Comparison of ENCODE assay signal across 32 cellular contexts in genomic region chr4:182432819-182433218, GRCh38.
"Had no signal": no experiment of that assay in that cellular context is flagged by ENCODE, and none has a peak within 500 bp of the region (broad histone marks: within the 10 kb centered on the region; RNA-seq: fewer than 3 reads in every experiment).

No MANE protein-coding gene starts in this region.

- H3K27ac ChIP-seq: adrenal gland, ascending aorta, body of pancreas, brain microvascular endothelial cell, breast epithelium, cardiac muscle cell had no signal

- DNase-seq: activated effector memory CD4-positive, alpha-beta T cell treated with anti-CD3 and anti-CD28 coated beads, Interleukin-2, amount 50 U/mL, for 16 hours; activated effector memory CD4-positive, alpha-beta T cell treated with Interleukin-2 at 50 U/mL for 16 hours; activated gamma-delta T cell; activated gamma-delta T cell treated with Interleukin-2 at 50 U/mL for 16 hours; activated naive CD4-positive, alpha-beta T cell; activated naive CD4-positive, alpha-beta T cell treated with anti-CD3 and anti-CD28 coated beads for 36 hours; activated naive CD4-positive, alpha-beta T cell treated with anti-CD3 and anti-CD28 coated beads, Interleukin-2, amount 10 ng/mL, durations not matched to agents 7 days and 5 days; activated naive CD4-positive, alpha-beta T cell treated with anti-CD3 and anti-CD28 coated beads, Interleukin-2, amount 50 U/mL, for 16 hours; activated naive CD4-positive, alpha-beta T cell treated with Interleukin-2 at 50 U/mL for 16 hours; activated naive CD8-positive, alpha-beta T cell treated with anti-CD3 and anti-CD28 coated beads for 36 hours; activated naive CD8-positive, alpha-beta T cell treated with anti-CD3 and anti-CD28 coated beads, Interleukin-2, amount 10 ng/mL, durations not matched to agents 7 days and 5 days; activated naive CD8-positive, alpha-beta T cell treated with anti-CD3 and anti-CD28 coated beads, Interleukin-2, amount 50 U/mL, for 24 hours; activated T-cell treated with anti-CD3 and anti-CD28 coated beads, Interleukin-2, amount 50 U/mL, for 1 hour; activated T-cell treated with anti-CD3 and anti-CD28 coated beads, Interleukin-2, amount 50 U/mL, for 24 hours; activated T-cell treated with anti-CD3 and anti-CD28 coated beads, Interleukin-2, amount 50 U/mL, for 4 hours; activated T-cell treated with anti-CD3 and anti-CD28 coated beads, Interleukin-2, amount 50 U/mL, for 48 hours; activated T-cell treated with anti-CD3 and anti-CD28 coated beads, Interleukin-2, amount 50 U/mL, for 72 hours; adrenal gland; amniotic stem cell; amygdala; anterior cingulate cortex; aorta; body of pancreas; brain microvascular endothelial cell; caudate nucleus; central memory CD4-positive, alpha-beta T cell; cerebellar nuclear complex had no signal

- H3K9me3 ChIP-seq: adrenal gland, ascending aorta, body of pancreas, breast epithelium had no signal

- ATAC-seq: activated naive CD4-positive, alpha-beta T cell treated with anti-CD3 and anti-CD28 coated beads, Interleukin-2, amount 50 U/mL, for 72 hours; activated naive CD8-positive, alpha-beta T cell treated with anti-CD3 and anti-CD28 coated beads, Interleukin-2, amount 50 U/mL, for 24 hours; activated T-cell treated with anti-CD3 and anti-CD28 coated beads, Interleukin-2, amount 50 U/mL, for 4 hours; activated T-cell treated with anti-CD3 and anti-CD28 coated beads, Interleukin-2, amount 50 U/mL, for 72 hours; activated T-helper 17 cell treated with anti-CD3 and anti-CD28 coated beads, Interleukin-2, amount 50 U/mL, for 72 hours; body of pancreas had no signal

- H3K4me1 ChIP-seq: adrenal gland, ascending aorta, body of pancreas, breast epithelium had no signal

- H3K4me3 ChIP-seq: adrenal gland, ascending aorta, body of pancreas, breast epithelium, cardiac muscle cell had no signal

- H3K36me3 ChIP-seq: adrenal gland, ascending aorta, brain microvascular endothelial cell, breast epithelium, cardiac muscle cell had no signal

- H3K27me3 ChIP-seq: adrenal gland, ascending aorta, body of pancreas, brain microvascular endothelial cell, breast epithelium had no signal
